ENCODE assay signal across 8 cellular contexts in the genomic region with DNA sequence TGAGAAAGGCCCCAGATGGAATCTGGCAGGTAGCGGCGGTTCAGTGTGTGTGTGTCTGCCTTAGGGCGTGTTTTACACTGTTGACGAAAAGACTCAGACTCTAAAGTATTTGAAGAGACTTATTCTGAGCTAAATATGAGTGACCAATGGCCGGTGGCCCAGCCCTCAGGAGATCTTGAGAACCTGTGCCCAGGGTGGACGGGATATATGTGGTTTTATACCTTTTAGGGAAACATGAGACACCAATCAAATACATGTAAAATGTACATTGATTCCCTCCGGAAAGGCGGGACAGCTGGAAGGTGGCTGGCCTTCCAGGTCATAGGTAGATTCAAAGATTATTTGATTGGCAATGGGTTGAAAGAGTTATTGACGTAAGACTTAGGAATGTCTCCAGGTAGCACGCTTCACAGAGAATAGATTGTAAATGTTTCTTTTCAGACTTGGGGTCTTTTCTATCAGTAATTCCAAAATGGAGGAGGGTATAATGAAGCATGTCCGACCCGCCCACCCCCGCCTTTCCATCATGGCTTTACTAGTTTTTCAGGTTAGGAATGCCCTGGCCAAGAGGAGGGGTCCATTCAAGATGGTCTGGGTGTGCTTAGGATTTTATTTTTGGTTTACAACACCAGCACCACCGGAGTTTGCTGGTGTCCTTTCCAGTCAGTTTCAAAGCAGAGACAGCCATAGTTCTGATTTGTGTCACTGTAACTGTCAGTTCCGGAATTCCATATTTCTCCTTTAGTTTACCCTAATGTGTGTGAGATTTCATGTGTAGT. TPM values are rescaled to one million over a fixed set of nuclear protein-coding genes. Genes with fewer than 3 reads are reported as not detected.
A peak's percentile ranks its signal among the peaks of the same experiment; 100 is the strongest.
DNase-seq lines count a peak whose midpoint lies in the region; ATAC-seq, FAIRE-seq and TF ChIP-seq lines count a peak whose summit lies in the region.

No MANE protein-coding gene starts in this region.

- H3K4me3 ChIP-seq in AG04449 (ENCODE audit: low read depth, low read length) (peak overlapping the region; percentile 97), HAP-1 (peak overlapping the region; percentile 82), heart right ventricle (peak overlapping the region; percentile 69 to 89 (median 83)), retinal pigment epithelial cell (ENCODE audit: low read length) (peak overlapping the region; percentile 98)

- no peak for TF ChIP-seq POLR2A in H54 (IDR thresholded peaks at IDR 0.05; ENCODE audit: low read depth, low read length)

- peak overlapping the region; percentile 90 for H3K27ac Mint-ChIP-seq in activated CD4-positive, alpha-beta memory T cell treated with anti-CD3 and anti-CD28 coated beads, Interleukin-2, amount 10 ng/mL, durations not matched to agents 7 days and 5 days

- peaks cover 78% of the 10 kb centered on the region for H3K36me3 Mint-ChIP-seq in activated CD4-positive, alpha-beta memory T cell treated with anti-CD3 and anti-CD28 coated beads, Interleukin-2, amount 10 ng/mL, durations not matched to agents 7 days and 5 days (ENCODE audit: low read depth)

- no peaks in the 10 kb centered on the region for H3K27me3 ChIP-seq in HAP-1 (ENCODE audit: low read depth)
- no peaks in the 10 kb centered on the region for H3K27me3 ChIP-seq in heart right ventricle

- peak in 3 of 8 donors; percentile 5 to 37 (median 27) for ATAC-seq in heart right ventricle
- ATAC-seq in GM18861 (IDR thresholded peaks at IDR 0.05; ENCODE audit: unreplicated experiment), result no peak

- DNase-seq in AG04449 (ENCODE audit: low read depth, low spot score) (peak; percentile 3), HAP-1 (ENCODE audit: low spot score in 2 of 2) (peak in 1 of 2 experiments; percentile 10), heart right ventricle (no peak), retinal pigment epithelial cell (ENCODE audit: low read depth) (peak; percentile 32), H54 (ENCODE audit: insufficient read length, low spot score) (no peak)
- DNase-seq in activated CD4-positive, alpha-beta memory T cell treated with anti-CD3 and anti-CD28 coated beads, Interleukin-2, amount 10 ng/mL, durations not matched to agents 7 days and 5 days, result no peak
- no peak for DNase-seq in stimulated activated CD4-positive, alpha-beta T cell treated with anti-CD3 and anti-CD28 coated beads, Interleukin-4, amount 100 ng/mL, for 24 hours

- H3K4me1 ChIP-seq in HAP-1 (peaks cover 4% of the 10 kb centered on the region; the same call in 1 of the 2 replicates), heart right ventricle (peaks cover 3 to 26% (median 19%) of the 10 kb centered on the region in 9 donors)

- CTCF ChIA-PET in AG04449 (lab: Yijun Ruan, JAX), result no interaction called here
- CTCF ChIA-PET in activated CD4-positive, alpha-beta memory T cell treated with anti-CD3 and anti-CD28 coated beads, Interleukin-2, amount 10 ng/mL, durations not matched to agents 7 days and 5 days (lab: Charles Lee), result no interaction called here

- no peaks in the 10 kb centered on the region for H3K27me3 Mint-ChIP-seq in activated CD4-positive, alpha-beta memory T cell treated with anti-CD3 and anti-CD28 coated beads, Interleukin-2, amount 10 ng/mL, durations not matched to agents 7 days and 5 days

- in situ Hi-C loops in HAP-1 (cut with MboI; ENCODE audit: low sequenced_read_pairs), result no loop called here

- intact Hi-C loops in heart right ventricle (cut with DNase I), result loop anchor here in 3 of 10 donors (1.0 to 10.0 kb wide), 4 partner anchors 31 to 261 kb away; a partner anchor contains a TSS

- H3K4me1 Mint-ChIP-seq in activated CD4-positive, alpha-beta memory T cell treated with anti-CD3 and anti-CD28 coated beads, Interleukin-2, amount 10 ng/mL, durations not matched to agents 7 days and 5 days, result peaks cover 33% of the 10 kb centered on the region

- H3K4me3 Mint-ChIP-seq in activated CD4-positive, alpha-beta memory T cell treated with anti-CD3 and anti-CD28 coated beads, Interleukin-2, amount 10 ng/mL, durations not matched to agents 7 days and 5 days, result peak overlapping the region; percentile 87

- WGBS in heart right ventricle, 2 donors, result 30 to 35% methylated on average over 15 of the region's 15 CpGs

- TF ChIP-seq CTCF in AG04449 (IDR thresholded peaks at IDR 0.05; ENCODE audit: insufficient read depth, low read length, missing control alignments) (no peak), heart right ventricle (IDR thresholded peaks at IDR 0.05) (no peak), retinal pigment epithelial cell (conservative IDR thresholded peaks at IDR 0.05; ENCODE audit: low read depth, low read length) (no peak)

- H3K36me3 ChIP-seq in HAP-1 (replicated peaks) (peaks cover 5% of the 10 kb centered on the region), heart right ventricle (peaks cover 0 to 70% (median 37%) of the 10 kb centered on the region in 9 donors)

- POLR2A ChIA-PET in AG04449 (lab: Yijun Ruan, JAX), result interaction anchor here (1.2 to 1.3 kb wide), 3 partner anchors 21 to 360 kb away, joined by 3 to 4 read pairs (median 3); a partner anchor contains a TSS
- POLR2A ChIA-PET in activated CD4-positive, alpha-beta memory T cell treated with anti-CD3 and anti-CD28 coated beads, Interleukin-2, amount 10 ng/mL, durations not matched to agents 7 days and 5 days (lab: Charles Lee), result interaction anchor here (0.7 to 3.3 kb wide), 10 partner anchors 12 to 643 kb away, joined by 3 to 30 read pairs (median 4); a partner anchor contains a TSS

- FAIRE-seq in H54 (lab: Jason Lieb, UNC), result no peak

- H3K9me3 ChIP-seq in HAP-1 (peaks cover under 1% of the 10 kb centered on the region), heart right ventricle (peaks cover 0 to 73% (median 0%) of the 10 kb centered on the region in 11 donors)

- peaks cover 29% of the 10 kb centered on the region for H3K9me3 Mint-ChIP-seq in activated CD4-positive, alpha-beta memory T cell treated with anti-CD3 and anti-CD28 coated beads, Interleukin-2, amount 10 ng/mL, durations not matched to agents 7 days and 5 days

- peak overlapping the region in 9 of 10 donors; percentile 82 to 91 (median 87) for H3K27ac ChIP-seq in heart right ventricle

RNA-seq across cellular contexts. Expression of a gene that starts 1.0 kb away (rescaled TPM):
- 10 to 100 TPM; 11.1 to 14.6 TPM for total RNA-seq in activated CD4-positive, alpha-beta memory T cell treated with anti-CD3 and anti-CD28 coated beads, Interleukin-2, amount 10 ng/mL, durations not matched to agents 7 days and 5 days
- total RNA-seq in heart right ventricle, result 10 to 100 TPM; 10.7 to 18.4 (median 15.4) TPM
- polyA plus RNA-seq in heart right ventricle, result 10 to 100 TPM in 1 of 2 donors, 1 to 10 TPM in 1; 3.4 to 14.0 TPM

RNA-seq across cellular contexts. Expression of a gene that starts 31.0 kb away (rescaled TPM):
- total RNA-seq in activated CD4-positive, alpha-beta memory T cell treated with anti-CD3 and anti-CD28 coated beads, Interleukin-2, amount 10 ng/mL, durations not matched to agents 7 days and 5 days, result 10 to 100 TPM; 11.8 to 13.5 TPM
- total RNA-seq in heart right ventricle, result 10 to 100 TPM; 13.2 to 22.2 (median 17.8) TPM
- 1 to 10 TPM; 2.6 to 5.6 TPM for polyA plus RNA-seq in heart right ventricle

RNA-seq across cellular contexts. Expression of a gene that starts 46.1 kb away (rescaled TPM):
- 1 to 10 TPM; 9.0 to 9.9 TPM for total RNA-seq in activated CD4-positive, alpha-beta memory T cell treated with anti-CD3 and anti-CD28 coated beads, Interleukin-2, amount 10 ng/mL, durations not matched to agents 7 days and 5 days
- 10 to 100 TPM in 2 of 10 donors, 1 to 10 TPM in 8; 7.2 to 12.8 (median 8.7) TPM for total RNA-seq in heart right ventricle
- 1 to 10 TPM; 2.7 to 4.6 TPM for polyA plus RNA-seq in heart right ventricle

Comparison
In these comparisons a context has a peak if more than half of its experiments do, and no peak if none do; other contexts are left out.
1. DNase-seq: peak in AG04449 (single experiment) and retinal pigment epithelial cell (single experiment); none in activated CD4-positive, alpha-beta memory T cell treated with anti-CD3 and anti-CD28 coated beads, Interleukin-2, amount 10 ng/mL, durations not matched to agents 7 days and 5 days (single experiment), heart right ventricle (0 of 2), H54 (single experiment) and stimulated activated CD4-positive, alpha-beta T cell treated with anti-CD3 and anti-CD28 coated beads, Interleukin-4, amount 100 ng/mL, for 24 hours (single experiment).
2. Peak in every context shown above with its lines, with median percentiles within 50 percentile points of each other: H3K4me3 ChIP-seq.